In genomic region chr11:25737071-25737675, GRCh38 we compare ENCODE assay signal across 1 cellular context.
A peak's percentile ranks its signal among the peaks of the same experiment; 100 is the strongest.
TF ChIP-seq lines count a peak whose summit lies in the region.

No MANE protein-coding gene starts in this region.

TF ChIP-seq in HepG2, 621 proteins besides CTCF, POLR2A, EP300 and RAD21 (continued from another document and continues in another):
- peak; percentile 33; the same call in 1 of the 2 replicates for TF ChIP-seq HNF4G (IDR thresholded peaks at IDR 0.05; ENCODE audit: borderline replicate concordance, low read depth, low read length)
- no peak for TF ChIP-seq HNF4G (CRISPR knock-in tag; IDR thresholded peaks at IDR 0.05; ENCODE audit: borderline replicate concordance, low read depth)
- no peak for TF ChIP-seq HDAC6 (IDR thresholded peaks at IDR 0.05; ENCODE audit: low read depth, low read length)
- TF ChIP-seq CCAR2 (optimal IDR thresholded peaks at IDR 0.05; ENCODE audit: low read depth, low read length): no peak
- TF ChIP-seq PITX1 (CRISPR knock-in tag; IDR thresholded peaks at IDR 0.05): peak; percentile 54; the same call in 1 of the 2 replicates
- TF ChIP-seq TCF7 (IDR thresholded peaks at IDR 0.05; ENCODE audit: low read depth): peak; percentile 81
- no peak for TF ChIP-seq ZEB1 (IDR thresholded peaks at IDR 0.05; ENCODE audit: insufficient replicate concordance, low read depth)
- peak; percentile 32; the same call in 1 of the 2 replicates for TF ChIP-seq FOXK1 (CRISPR knock-in tag; IDR thresholded peaks at IDR 0.05; ENCODE audit: borderline replicate concordance, low read depth)
- TF ChIP-seq TERF1 (CRISPR knock-in tag; IDR thresholded peaks at IDR 0.05): no peak
- TF ChIP-seq SALL1 (CRISPR knock-in tag; IDR thresholded peaks at IDR 0.05): peak; percentile 16; the same call in 1 of the 2 replicates
- no peak for TF ChIP-seq U2AF1 (optimal IDR thresholded peaks at IDR 0.05; ENCODE audit: low read depth, low read length)
- TF ChIP-seq ZNF451 (CRISPR knock-in tag; IDR thresholded peaks at IDR 0.05): no peak
- TF ChIP-seq REPIN1 (CRISPR knock-in tag; IDR thresholded peaks at IDR 0.05; ENCODE audit: borderline replicate concordance, low read depth): no peak
- TF ChIP-seq TCF7L2 (IDR thresholded peaks at IDR 0.05; ENCODE audit: low read depth, low read length): peak; percentile 40
- TF ChIP-seq EHMT2 (IDR thresholded peaks at IDR 0.05; ENCODE audit: borderline replicate concordance, low read depth, low read length): peak; percentile 31; the same call in 1 of the 2 replicates
- TF ChIP-seq ELF3 (CRISPR knock-in tag; IDR thresholded peaks at IDR 0.05): peak; percentile 76
- TF ChIP-seq SAP130 (CRISPR knock-in tag; IDR thresholded peaks at IDR 0.05; ENCODE audit: low read depth): no peak
- TF ChIP-seq NCOR1 (IDR thresholded peaks at IDR 0.05; ENCODE audit: borderline replicate concordance, low read length): peak; percentile 54; the same call in 1 of the 2 replicates
- peak; percentile 49; the same call in 1 of the 2 replicates for TF ChIP-seq CREM (IDR thresholded peaks at IDR 0.05)
- no peak for TF ChIP-seq CREM (CRISPR knock-in tag; IDR thresholded peaks at IDR 0.05)
- no peak for TF ChIP-seq PHF8 (CRISPR knock-in tag; IDR thresholded peaks at IDR 0.05)
- TF ChIP-seq, protein P1, sequence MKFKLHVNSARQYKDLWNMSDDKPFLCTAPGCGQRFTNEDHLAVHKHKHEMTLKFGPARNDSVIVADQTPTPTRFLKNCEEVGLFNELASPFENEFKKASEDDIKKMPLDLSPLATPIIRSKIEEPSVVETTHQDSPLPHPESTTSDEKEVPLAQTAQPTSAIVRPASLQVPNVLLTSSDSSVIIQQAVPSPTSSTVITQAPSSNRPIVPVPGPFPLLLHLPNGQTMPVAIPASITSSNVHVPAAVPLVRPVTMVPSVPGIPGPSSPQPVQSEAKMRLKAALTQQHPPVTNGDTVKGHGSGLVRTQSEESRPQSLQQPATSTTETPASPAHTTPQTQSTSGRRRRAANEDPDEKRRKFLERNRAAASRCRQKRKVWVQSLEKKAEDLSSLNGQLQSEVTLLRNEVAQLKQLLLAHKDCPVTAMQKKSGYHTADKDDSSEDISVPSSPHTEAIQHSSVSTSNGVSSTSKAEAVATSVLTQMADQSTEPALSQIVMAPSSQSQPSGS (CRISPR knock-in tag; IDR thresholded peaks at IDR 0.05): 0 out of 2 replicates have a peak, but pooled peaks have one; percentile 36
- peak; percentile 50 for TF ChIP-seq FOXP4 (CRISPR knock-in tag; IDR thresholded peaks at IDR 0.05)
- TF ChIP-seq MAFK (conservative IDR thresholded peaks at IDR 0.05 in 1 of 2, IDR thresholded peaks at IDR 0.05 in 1 of 2; ENCODE audit: low read length in 2 of 2): peak in 1 of 2 experiments; percentile 27; a peak in 1 of 4 replicates
- no peak for TF ChIP-seq FOXP1 (IDR thresholded peaks at IDR 0.05)
- peak; percentile 67 for TF ChIP-seq FOXP1 (CRISPR knock-in tag; IDR thresholded peaks at IDR 0.05)
- TF ChIP-seq ZMYM4 (CRISPR knock-in tag; IDR thresholded peaks at IDR 0.05): peak; percentile 27; the same call in 1 of the 2 replicates
- TF ChIP-seq U2AF2 (IDR thresholded peaks at IDR 0.05; ENCODE audit: low read depth, low read length): no peak
- TF ChIP-seq HDAC1 (CRISPR knock-in tag; IDR thresholded peaks at IDR 0.05): 0 out of 2 replicates have a peak, but pooled peaks have one; percentile 23
- 0 out of 2 replicates have a peak, but pooled peaks have one; percentile 27 for TF ChIP-seq MIXL1 (CRISPR knock-in tag; IDR thresholded peaks at IDR 0.05)
- peak; percentile 38; the same call in 1 of the 2 replicates for TF ChIP-seq KDM6A (CRISPR knock-in tag; IDR thresholded peaks at IDR 0.05; ENCODE audit: low read depth)
- peak; percentile 55; the same call in 1 of the 2 replicates for TF ChIP-seq ARID3A (IDR thresholded peaks at IDR 0.05; ENCODE audit: low read depth, low read length)
- TF ChIP-seq ZNF605 (CRISPR knock-in tag; IDR thresholded peaks at IDR 0.05): no peak
- 0 out of 2 replicates have a peak, but pooled peaks have one; percentile 42 for TF ChIP-seq GATAD2A (CRISPR knock-in tag; IDR thresholded peaks at IDR 0.05)
- TF ChIP-seq, protein P2, sequence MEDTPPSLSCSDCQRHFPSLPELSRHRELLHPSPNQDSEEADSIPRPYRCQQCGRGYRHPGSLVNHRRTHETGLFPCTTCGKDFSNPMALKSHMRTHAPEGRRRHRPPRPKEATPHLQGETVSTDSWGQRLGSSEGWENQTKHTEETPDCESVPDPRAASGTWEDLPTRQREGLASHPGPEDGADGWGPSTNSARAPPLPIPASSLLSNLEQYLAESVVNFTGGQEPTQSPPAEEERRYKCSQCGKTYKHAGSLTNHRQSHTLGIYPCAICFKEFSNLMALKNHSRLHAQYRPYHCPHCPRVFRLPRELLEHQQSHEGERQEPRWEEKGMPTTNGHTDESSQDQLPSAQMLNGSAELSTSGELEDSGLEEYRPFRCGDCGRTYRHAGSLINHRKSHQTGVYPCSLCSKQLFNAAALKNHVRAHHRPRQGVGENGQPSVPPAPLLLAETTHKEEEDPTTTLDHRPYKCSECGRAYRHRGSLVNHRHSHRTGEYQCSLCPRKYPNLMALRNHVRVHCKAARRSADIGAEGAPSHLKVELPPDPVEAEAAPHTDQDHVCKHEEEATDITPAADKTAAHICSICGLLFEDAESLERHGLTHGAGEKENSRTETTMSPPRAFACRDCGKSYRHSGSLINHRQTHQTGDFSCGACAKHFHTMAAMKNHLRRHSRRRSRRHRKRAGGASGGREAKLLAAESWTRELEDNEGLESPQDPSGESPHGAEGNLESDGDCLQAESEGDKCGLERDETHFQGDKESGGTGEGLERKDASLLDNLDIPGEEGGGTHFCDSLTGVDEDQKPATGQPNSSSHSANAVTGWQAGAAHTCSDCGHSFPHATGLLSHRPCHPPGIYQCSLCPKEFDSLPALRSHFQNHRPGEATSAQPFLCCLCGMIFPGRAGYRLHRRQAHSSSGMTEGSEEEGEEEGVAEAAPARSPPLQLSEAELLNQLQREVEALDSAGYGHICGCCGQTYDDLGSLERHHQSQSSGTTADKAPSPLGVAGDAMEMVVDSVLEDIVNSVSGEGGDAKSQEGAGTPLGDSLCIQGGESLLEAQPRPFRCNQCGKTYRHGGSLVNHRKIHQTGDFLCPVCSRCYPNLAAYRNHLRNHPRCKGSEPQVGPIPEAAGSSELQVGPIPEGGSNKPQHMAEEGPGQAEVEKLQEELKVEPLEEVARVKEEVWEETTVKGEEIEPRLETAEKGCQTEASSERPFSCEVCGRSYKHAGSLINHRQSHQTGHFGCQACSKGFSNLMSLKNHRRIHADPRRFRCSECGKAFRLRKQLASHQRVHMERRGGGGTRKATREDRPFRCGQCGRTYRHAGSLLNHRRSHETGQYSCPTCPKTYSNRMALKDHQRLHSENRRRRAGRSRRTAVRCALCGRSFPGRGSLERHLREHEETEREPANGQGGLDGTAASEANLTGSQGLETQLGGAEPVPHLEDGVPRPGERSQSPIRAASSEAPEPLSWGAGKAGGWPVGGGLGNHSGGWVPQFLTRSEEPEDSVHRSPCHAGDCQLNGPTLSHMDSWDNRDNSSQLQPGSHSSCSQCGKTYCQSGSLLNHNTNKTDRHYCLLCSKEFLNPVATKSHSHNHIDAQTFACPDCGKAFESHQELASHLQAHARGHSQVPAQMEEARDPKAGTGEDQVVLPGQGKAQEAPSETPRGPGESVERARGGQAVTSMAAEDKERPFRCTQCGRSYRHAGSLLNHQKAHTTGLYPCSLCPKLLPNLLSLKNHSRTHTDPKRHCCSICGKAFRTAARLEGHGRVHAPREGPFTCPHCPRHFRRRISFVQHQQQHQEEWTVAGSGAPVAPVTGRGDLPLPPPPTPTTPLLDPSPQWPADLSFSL (CRISPR knock-in tag; IDR thresholded peaks at IDR 0.05): no peak
- peak; percentile 87 for TF ChIP-seq FOXA3 (CRISPR knock-in tag; IDR thresholded peaks at IDR 0.05)
- TF ChIP-seq IRF9 (CRISPR knock-in tag; IDR thresholded peaks at IDR 0.05; ENCODE audit: borderline replicate concordance): no peak
- no peak for TF ChIP-seq ZNF737 (CRISPR knock-in tag; IDR thresholded peaks at IDR 0.05; ENCODE audit: borderline replicate concordance)
- TF ChIP-seq TBX2 (CRISPR knock-in tag; IDR thresholded peaks at IDR 0.05; ENCODE audit: borderline replicate concordance): no peak
- TF ChIP-seq ASH2L (IDR thresholded peaks at IDR 0.05; ENCODE audit: insufficient read length, low read depth, low read length): peak; percentile 45
- TF ChIP-seq ZNF564 (CRISPR knock-in tag; IDR thresholded peaks at IDR 0.05): no peak
- peak; percentile 86; the same call in 1 of the 2 replicates for TF ChIP-seq AHDC1 (CRISPR knock-in tag; IDR thresholded peaks at IDR 0.05; ENCODE audit: borderline replicate concordance)
- TF ChIP-seq ELF4 (CRISPR knock-in tag; IDR thresholded peaks at IDR 0.05; ENCODE audit: borderline replicate concordance): no peak
- no peak for TF ChIP-seq HNRNPLL (IDR thresholded peaks at IDR 0.05; ENCODE audit: low read depth, low read length, poor library complexity, severe bottlenecking)
- peak; percentile 41; the same call in 1 of the 2 replicates for TF ChIP-seq GFI1 (CRISPR knock-in tag; IDR thresholded peaks at IDR 0.05; ENCODE audit: borderline replicate concordance)
- TF ChIP-seq ZNF589 (CRISPR knock-in tag; conservative IDR thresholded peaks at IDR 0.05): no peak
